Comparison of ENCODE assay signal across 1 cellular context in the genomic region with DNA sequence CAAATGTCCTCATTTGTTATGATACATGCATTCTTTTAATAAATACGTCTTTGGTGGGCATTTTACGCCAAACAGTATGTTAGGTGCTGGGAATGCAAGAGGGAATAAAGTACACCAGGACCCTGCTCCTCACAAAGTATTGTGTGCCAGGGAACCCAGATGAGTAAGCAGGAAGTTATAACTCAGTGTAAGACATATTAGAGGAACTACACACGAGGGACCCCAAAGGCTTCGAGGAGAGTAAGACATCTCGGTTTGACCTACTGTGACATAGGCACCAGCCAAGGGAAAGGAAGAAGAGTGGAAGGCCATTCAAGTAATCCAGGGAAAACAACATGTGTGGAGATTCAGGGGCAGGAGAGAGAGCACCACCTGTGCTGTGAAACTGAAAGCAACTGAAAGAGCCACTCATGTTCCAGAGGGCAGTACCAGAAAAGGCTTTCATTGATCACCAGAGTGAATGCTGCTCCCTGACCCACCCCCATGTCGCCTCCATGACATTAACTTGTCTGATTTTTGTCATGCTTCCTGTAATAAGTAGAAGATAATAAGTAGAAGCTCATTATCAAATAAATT.
TF ChIP-seq lines count a peak whose summit lies in the region.

No MANE protein-coding gene starts in this region.

TF ChIP-seq in SK-N-SH, 30 proteins besides CTCF, POLR2A, EP300 and RAD21 (continued from another document):
- TF ChIP-seq MEF2A (IDR thresholded peaks at IDR 0.05; ENCODE audit: borderline replicate concordance, low read depth) = no peak
- no peak for TF ChIP-seq NRF1 (IDR thresholded peaks at IDR 0.05; ENCODE audit: low read depth, low read length)
- no peak for TF ChIP-seq JUND (IDR thresholded peaks at IDR 0.05)
- TF ChIP-seq POLR2AphosphoS5 (IDR thresholded peaks at IDR 0.05; ENCODE audit: low read depth, low read length) = no peak
- no peak for TF ChIP-seq YY1 (IDR thresholded peaks at IDR 0.05; ENCODE audit: low read depth)
- TF ChIP-seq FOXM1 (IDR thresholded peaks at IDR 0.05; ENCODE audit: low read depth) = no peak
- TF ChIP-seq SIN3A (IDR thresholded peaks at IDR 0.05; ENCODE audit: borderline replicate concordance, low read depth, low read length) = no peak
- TF ChIP-seq, protein P1, sequence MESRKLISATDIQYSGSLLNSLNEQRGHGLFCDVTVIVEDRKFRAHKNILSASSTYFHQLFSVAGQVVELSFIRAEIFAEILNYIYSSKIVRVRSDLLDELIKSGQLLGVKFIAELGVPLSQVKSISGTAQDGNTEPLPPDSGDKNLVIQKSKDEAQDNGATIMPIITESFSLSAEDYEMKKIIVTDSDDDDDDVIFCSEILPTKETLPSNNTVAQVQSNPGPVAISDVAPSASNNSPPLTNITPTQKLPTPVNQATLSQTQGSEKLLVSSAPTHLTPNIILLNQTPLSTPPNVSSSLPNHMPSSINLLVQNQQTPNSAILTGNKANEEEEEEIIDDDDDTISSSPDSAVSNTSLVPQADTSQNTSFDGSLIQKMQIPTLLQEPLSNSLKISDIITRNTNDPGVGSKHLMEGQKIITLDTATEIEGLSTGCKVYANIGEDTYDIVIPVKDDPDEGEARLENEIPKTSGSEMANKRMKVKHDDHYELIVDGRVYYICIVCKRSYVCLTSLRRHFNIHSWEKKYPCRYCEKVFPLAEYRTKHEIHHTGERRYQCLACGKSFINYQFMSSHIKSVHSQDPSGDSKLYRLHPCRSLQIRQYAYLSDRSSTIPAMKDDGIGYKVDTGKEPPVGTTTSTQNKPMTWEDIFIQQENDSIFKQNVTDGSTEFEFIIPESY (IDR thresholded peaks at IDR 0.05; ENCODE audit: borderline replicate concordance, low read depth) = no peak
- no peak for TF ChIP-seq CHD2 (IDR thresholded peaks at IDR 0.05; ENCODE audit: low read length, partially characterized antibody)
